ENCODE assay signal across 6 cellular contexts in genomic region chr20:12752905-12753693, GRCh38.
DNase-seq lines count a peak whose midpoint lies in the region; TF ChIP-seq lines count a peak whose summit lies in the region.
"Not testable (repeated sequence)": the region's sequence is repeated elsewhere in the genome, so short reads cannot be mapped to it uniquely, and the experiment has no call there.

No MANE protein-coding gene starts in this region.

- H3K27me3 ChIP-seq in H9 (ENCODE audit: insufficient read depth, low read length); HUES64 (ENCODE audit: insufficient read depth, low read length); endodermal cell (ENCODE audit: control insufficient read depth, insufficient read depth, low read length, poor library complexity, severe bottlenecking); iPS DF 6.9 (ENCODE audit: control insufficient read depth, insufficient read depth, low read length); iPS-18a (ENCODE audit: control insufficient read depth, insufficient read depth, low read length): not testable (repeated sequence)

- peak overlapping the region; percentile 53; the same call in 1 of the 2 replicates for H3K4me3 ChIP-seq in HUES64 (ENCODE audit: low read length)
- H3K4me3 ChIP-seq in endodermal cell (ENCODE audit: low read length); iPS DF 6.9 (ENCODE audit: low read length); iPS-18a (ENCODE audit: low read length): not testable (repeated sequence)

- not testable (repeated sequence) for H2AK5ac ChIP-seq in H9 (ENCODE audit: insufficient read length, low read length)

- H3K27ac Mint-ChIP-seq in H9 (peak overlapping the region; percentile 50 to 97 (median 80)), endodermal cell (peak overlapping the region; percentile 33)

- peak overlapping the region; percentile 57 for H4K5ac ChIP-seq in H9 (ENCODE audit: insufficient read length, low read depth, low read length)

- H3K18ac ChIP-seq in H9 (ENCODE audit: insufficient read length, low read depth, low read length): peak overlapping the region; percentile 50

- H3K79me1 ChIP-seq in H9 (ENCODE audit: insufficient read depth, low read depth, low read length, poor library complexity, severe bottlenecking): not testable (repeated sequence)

- not testable (repeated sequence) for H4K20me1 ChIP-seq in H9 (ENCODE audit: control insufficient read depth, insufficient read depth, insufficient read length)

- H3K79me2 ChIP-seq in H9 (ENCODE audit: insufficient read depth, low read length): not testable (repeated sequence)

- H3K9ac ChIP-seq in H9 (ENCODE audit: extremely low read depth, insufficient read length, low read length): peak overlapping the region; percentile 75
- peak overlapping the region; percentile 55 for H3K9ac ChIP-seq in HUES64 (ENCODE audit: low read depth, low read length)
- not testable (repeated sequence) for H3K9ac ChIP-seq in endodermal cell (ENCODE audit: extremely low read depth, low read length, poor library complexity, severe bottlenecking)
- peak overlapping the region; percentile 6 for H3K9ac ChIP-seq in iPS-18a (ENCODE audit: low read length)

- no CpG with 5 or more reads among the region's 9 CpGs for WGBS in H9 (ENCODE audit: extremely low coverage, insufficient read length, low lambda C conversion rate)
- 36% methylated on average over 9 of the region's 9 CpGs for WGBS in HUES64
- 73 to 100% methylated on average over 2 to 9 of the region's 9 CpGs for WGBS in endodermal cell (ENCODE audit: insufficient coverage in 1 of 2, insufficient read length in 1 of 2), 2 experiments
- no CpG with 5 or more reads among the region's 9 CpGs for WGBS in iPS DF 6.9 (ENCODE audit: insufficient coverage, insufficient read length)

- not testable (repeated sequence) for TF ChIP-seq CTCF in H9 (conservative IDR thresholded peaks at IDR 0.05); endodermal cell (conservative IDR thresholded peaks at IDR 0.05)

- H2BK5ac ChIP-seq in H9 (ENCODE audit: insufficient read length, low read length): peak overlapping the region; percentile 50

- not testable (repeated sequence) for H3K36me3 Mint-ChIP-seq in H9 (ENCODE audit: insufficient read depth in 1 of 3, low read depth in 3 of 3); endodermal cell (ENCODE audit: low read depth)

- H3K27ac ChIP-seq in H9 (ENCODE audit: insufficient read length, low read depth, low read length) (peak overlapping the region; percentile 99), HUES64 (ENCODE audit: low read depth, low read length) (peak overlapping the region; percentile 91), iPS DF 6.9 (ENCODE audit: low read length) (peak overlapping the region; percentile 98), iPS-18a (ENCODE audit: low read length) (peak overlapping the region; percentile 60)
- H3K27ac ChIP-seq in endodermal cell (ENCODE audit: low read depth, low read length): not testable (repeated sequence)

- H3K23ac ChIP-seq in H9 (ENCODE audit: insufficient read length, low read depth, low read length): not testable (repeated sequence)

- H3K9me3 ChIP-seq in H9 (ENCODE audit: control insufficient read depth, low read depth, low read length); HUES64 (ENCODE audit: insufficient read depth, low read depth, low read length); endodermal cell (ENCODE audit: control insufficient read depth, low read length); iPS DF 6.9 (ENCODE audit: control insufficient read depth, insufficient read depth, low read length); iPS-18a (ENCODE audit: control insufficient read depth, low read depth, low read length): not testable (repeated sequence)

- H2BK20ac ChIP-seq in H9 (ENCODE audit: low read depth, low read length, poor library complexity, severe bottlenecking): not testable (repeated sequence)

- H3K4me3 Mint-ChIP-seq in H9 (peak overlapping the region in 1 of 2 experiments; percentile 19; a peak in 3 of 5 replicates), endodermal cell (peak overlapping the region; percentile 65)

- H3K4me1 Mint-ChIP-seq in H9: peaks cover 59 to 70% of the 10 kb centered on the region in 2 experiments
- H3K4me1 Mint-ChIP-seq in endodermal cell: peaks cover 48% of the 10 kb centered on the region

- H3K4me1 ChIP-seq in H9 (ENCODE audit: insufficient read depth, low read length): peaks cover 19% of the 10 kb centered on the region; the same call in 1 of the 2 replicates
- peaks cover 34% of the 10 kb centered on the region for H3K4me1 ChIP-seq in HUES64 (ENCODE audit: insufficient read depth, low read length)
- H3K4me1 ChIP-seq in endodermal cell (ENCODE audit: control insufficient read depth, insufficient read depth, low read length); iPS DF 6.9 (ENCODE audit: control insufficient read depth, insufficient read depth, low read length): not testable (repeated sequence)
- H3K4me1 ChIP-seq in iPS-18a (ENCODE audit: control insufficient read depth, low read depth, low read length): peaks cover 39% of the 10 kb centered on the region

- not testable (repeated sequence) for H2BK12ac ChIP-seq in H9 (ENCODE audit: insufficient read length, low read depth, low read length)

- H3K23me2 ChIP-seq in H9 (ENCODE audit: insufficient read length, low read depth, low read length, poor library complexity, severe bottlenecking): not testable (repeated sequence)

- H3K9me3 Mint-ChIP-seq in H9, endodermal cell: not testable (repeated sequence)

- H3T11ph ChIP-seq in H9 (ENCODE audit: low read length): not testable (repeated sequence)

- not testable (repeated sequence) for H3K36me3 ChIP-seq in HUES64 (ENCODE audit: insufficient read depth, low read length); endodermal cell (ENCODE audit: control insufficient read depth, insufficient read depth, low read length); iPS DF 6.9 (ENCODE audit: control insufficient read depth, insufficient read depth, low read length); iPS-18a (ENCODE audit: control insufficient read depth, low read depth, low read length)

- H3K4ac ChIP-seq in H9 (ENCODE audit: low read depth, low read length): not testable (repeated sequence)

- not testable (repeated sequence) for H4K8ac ChIP-seq in H9 (replicated peaks; ENCODE audit: insufficient read length, low read depth, low read length)

- H3K56ac ChIP-seq in H9 (ENCODE audit: insufficient read length, low read depth, low read length): peak overlapping the region; percentile 74

- H3K4me2 ChIP-seq in H9 (ENCODE audit: insufficient read depth, insufficient read length, low read length): peak overlapping the region; percentile 75

- H3K27me3 Mint-ChIP-seq in H9 (ENCODE audit: low read depth): not testable (repeated sequence)
- peaks cover 13% of the 10 kb centered on the region for H3K27me3 Mint-ChIP-seq in endodermal cell (ENCODE audit: insufficient read depth)

- peak overlapping the region; percentile 88 for H2BK120ac ChIP-seq in H9 (ENCODE audit: low read depth, low read length, poor library complexity, severe bottlenecking)

- not testable (repeated sequence) for H2BK15ac ChIP-seq in H9 (ENCODE audit: low read depth, low read length)

- H4K91ac ChIP-seq in H9 (ENCODE audit: insufficient read length, low read depth, low read length): not testable (repeated sequence)

- not testable (repeated sequence) for H2AFZ ChIP-seq in H9 (ENCODE audit: low read length)

- H3K14ac ChIP-seq in H9 (ENCODE audit: insufficient read depth, low read length): peak overlapping the region; percentile 49; the same call in 1 of the 2 replicates

- DNase-seq in ELF-1 (ENCODE audit: low read depth, low spot score) (peak; percentile 77), H9 (peak; percentile 85), endodermal cell (peak; percentile 85)
- not testable (repeated sequence) for DNase-seq in iPS DF 6.9 (ENCODE audit: low read depth, low spot score)
